1 cellular context compared by ENCODE assay signal in the genomic region with DNA sequence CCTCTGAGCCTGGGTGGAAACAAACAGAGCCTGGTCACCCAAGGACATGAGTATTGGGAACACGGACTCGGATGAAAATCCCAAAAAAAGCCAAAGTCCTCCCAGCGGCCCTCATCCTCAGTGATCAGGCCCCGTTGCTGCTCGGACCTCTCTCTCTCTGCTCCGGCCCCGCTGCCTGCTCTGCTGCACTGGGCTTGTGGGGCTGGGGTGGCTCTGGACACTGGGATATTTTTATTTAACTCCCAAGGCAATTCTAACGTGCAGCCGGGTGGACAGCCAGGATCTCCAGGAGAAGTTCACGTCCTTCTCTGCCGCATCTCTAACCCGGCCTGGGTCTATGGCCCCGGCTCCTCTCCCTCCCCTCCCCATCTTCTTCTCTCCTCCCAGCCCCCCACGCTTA.
TF ChIP-seq lines count a peak whose summit lies in the region.

No MANE protein-coding gene starts in this region.

TF ChIP-seq in GM23338, 12 proteins besides CTCF, POLR2A, EP300 and RAD21 (continued from another document):
- TF ChIP-seq, protein P1, sequence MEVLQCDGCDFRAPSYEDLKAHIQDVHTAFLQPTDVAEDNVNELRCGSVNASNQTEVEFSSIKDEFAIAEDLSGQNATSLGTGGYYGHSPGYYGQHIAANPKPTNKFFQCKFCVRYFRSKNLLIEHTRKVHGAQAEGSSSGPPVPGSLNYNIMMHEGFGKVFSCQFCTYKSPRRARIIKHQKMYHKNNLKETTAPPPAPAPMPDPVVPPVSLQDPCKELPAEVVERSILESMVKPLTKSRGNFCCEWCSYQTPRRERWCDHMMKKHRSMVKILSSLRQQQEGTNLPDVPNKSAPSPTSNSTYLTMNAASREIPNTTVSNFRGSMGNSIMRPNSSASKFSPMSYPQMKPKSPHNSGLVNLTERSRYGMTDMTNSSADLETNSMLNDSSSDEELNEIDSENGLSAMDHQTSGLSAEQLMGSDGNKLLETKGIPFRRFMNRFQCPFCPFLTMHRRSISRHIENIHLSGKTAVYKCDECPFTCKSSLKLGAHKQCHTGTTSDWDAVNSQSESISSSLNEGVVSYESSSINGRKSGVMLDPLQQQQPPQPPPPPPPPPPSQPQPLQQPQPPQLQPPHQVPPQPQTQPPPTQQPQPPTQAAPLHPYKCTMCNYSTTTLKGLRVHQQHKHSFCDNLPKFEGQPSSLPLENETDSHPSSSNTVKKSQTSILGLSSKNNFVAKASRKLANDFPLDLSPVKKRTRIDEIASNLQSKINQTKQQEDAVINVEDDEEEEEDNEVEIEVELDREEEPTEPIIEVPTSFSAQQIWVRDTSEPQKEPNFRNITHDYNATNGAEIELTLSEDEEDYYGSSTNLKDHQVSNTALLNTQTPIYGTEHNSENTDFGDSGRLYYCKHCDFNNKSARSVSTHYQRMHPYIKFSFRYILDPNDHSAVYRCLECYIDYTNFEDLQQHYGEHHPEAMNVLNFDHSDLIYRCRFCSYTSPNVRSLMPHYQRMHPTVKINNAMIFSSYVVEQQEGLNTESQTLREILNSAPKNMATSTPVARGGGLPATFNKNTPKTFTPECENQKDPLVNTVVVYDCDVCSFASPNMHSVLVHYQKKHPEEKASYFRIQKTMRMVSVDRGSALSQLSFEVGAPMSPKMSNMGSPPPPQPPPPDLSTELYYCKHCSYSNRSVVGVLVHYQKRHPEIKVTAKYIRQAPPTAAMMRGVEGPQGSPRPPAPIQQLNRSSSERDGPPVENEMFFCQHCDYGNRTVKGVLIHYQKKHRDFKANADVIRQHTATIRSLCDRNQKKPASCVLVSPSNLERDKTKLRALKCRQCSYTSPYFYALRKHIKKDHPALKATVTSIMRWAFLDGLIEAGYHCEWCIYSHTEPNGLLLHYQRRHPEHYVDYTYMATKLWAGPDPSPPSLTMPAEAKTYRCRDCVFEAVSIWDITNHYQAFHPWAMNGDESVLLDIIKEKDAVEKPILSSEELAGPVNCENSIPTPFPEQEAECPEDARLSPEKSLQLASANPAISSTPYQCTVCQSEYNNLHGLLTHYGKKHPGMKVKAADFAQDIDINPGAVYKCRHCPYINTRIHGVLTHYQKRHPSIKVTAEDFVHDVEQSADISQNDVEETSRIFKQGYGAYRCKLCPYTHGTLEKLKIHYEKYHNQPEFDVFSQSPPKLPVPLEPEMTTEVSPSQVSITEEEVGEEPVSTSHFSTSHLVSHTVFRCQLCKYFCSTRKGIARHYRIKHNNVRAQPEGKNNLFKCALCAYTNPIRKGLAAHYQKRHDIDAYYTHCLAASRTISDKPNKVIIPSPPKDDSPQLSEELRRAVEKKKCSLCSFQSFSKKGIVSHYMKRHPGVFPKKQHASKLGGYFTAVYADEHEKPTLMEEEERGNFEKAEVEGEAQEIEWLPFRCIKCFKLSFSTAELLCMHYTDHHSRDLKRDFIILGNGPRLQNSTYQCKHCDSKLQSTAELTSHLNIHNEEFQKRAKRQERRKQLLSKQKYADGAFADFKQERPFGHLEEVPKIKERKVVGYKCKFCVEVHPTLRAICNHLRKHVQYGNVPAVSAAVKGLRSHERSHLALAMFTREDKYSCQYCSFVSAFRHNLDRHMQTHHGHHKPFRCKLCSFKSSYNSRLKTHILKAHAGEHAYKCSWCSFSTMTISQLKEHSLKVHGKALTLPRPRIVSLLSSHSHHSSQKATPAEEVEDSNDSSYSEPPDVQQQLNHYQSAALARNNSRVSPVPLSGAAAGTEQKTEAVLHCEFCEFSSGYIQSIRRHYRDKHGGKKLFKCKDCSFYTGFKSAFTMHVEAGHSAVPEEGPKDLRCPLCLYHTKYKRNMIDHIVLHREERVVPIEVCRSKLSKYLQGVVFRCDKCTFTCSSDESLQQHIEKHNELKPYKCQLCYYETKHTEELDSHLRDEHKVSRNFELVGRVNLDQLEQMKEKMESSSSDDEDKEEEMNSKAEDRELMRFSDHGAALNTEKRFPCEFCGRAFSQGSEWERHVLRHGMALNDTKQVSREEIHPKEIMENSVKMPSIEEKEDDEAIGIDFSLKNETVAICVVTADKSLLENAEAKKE (CRISPR knock-in tag; IDR thresholded peaks at IDR 0.05) = no peak
- TF ChIP-seq, protein P2, sequence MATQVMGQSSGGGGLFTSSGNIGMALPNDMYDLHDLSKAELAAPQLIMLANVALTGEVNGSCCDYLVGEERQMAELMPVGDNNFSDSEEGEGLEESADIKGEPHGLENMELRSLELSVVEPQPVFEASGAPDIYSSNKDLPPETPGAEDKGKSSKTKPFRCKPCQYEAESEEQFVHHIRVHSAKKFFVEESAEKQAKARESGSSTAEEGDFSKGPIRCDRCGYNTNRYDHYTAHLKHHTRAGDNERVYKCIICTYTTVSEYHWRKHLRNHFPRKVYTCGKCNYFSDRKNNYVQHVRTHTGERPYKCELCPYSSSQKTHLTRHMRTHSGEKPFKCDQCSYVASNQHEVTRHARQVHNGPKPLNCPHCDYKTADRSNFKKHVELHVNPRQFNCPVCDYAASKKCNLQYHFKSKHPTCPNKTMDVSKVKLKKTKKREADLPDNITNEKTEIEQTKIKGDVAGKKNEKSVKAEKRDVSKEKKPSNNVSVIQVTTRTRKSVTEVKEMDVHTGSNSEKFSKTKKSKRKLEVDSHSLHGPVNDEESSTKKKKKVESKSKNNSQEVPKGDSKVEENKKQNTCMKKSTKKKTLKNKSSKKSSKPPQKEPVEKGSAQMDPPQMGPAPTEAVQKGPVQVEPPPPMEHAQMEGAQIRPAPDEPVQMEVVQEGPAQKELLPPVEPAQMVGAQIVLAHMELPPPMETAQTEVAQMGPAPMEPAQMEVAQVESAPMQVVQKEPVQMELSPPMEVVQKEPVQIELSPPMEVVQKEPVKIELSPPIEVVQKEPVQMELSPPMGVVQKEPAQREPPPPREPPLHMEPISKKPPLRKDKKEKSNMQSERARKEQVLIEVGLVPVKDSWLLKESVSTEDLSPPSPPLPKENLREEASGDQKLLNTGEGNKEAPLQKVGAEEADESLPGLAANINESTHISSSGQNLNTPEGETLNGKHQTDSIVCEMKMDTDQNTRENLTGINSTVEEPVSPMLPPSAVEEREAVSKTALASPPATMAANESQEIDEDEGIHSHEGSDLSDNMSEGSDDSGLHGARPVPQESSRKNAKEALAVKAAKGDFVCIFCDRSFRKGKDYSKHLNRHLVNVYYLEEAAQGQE (IDR thresholded peaks at IDR 0.05; ENCODE audit: unreplicated experiment) = no peak
- TF ChIP-seq NANOG (IDR thresholded peaks at IDR 0.05; ENCODE audit: borderline replicate concordance) (no peak), EZH2 (IDR thresholded peaks at IDR 0.05; ENCODE audit: low read depth, unreplicated experiment) (no peak), JUNB (IDR thresholded peaks at IDR 0.05; ENCODE audit: unreplicated experiment) (no peak), POLR2AphosphoS5 (IDR thresholded peaks at IDR 0.05; ENCODE audit: low read depth) (no peak)
